ENCODE assay signal across 8 cellular contexts in genomic region chr10:102230861-102231356, GRCh38. TPM values are rescaled to one million over a fixed set of nuclear protein-coding genes. Genes with fewer than 3 reads are reported as not detected.
A peak's percentile ranks its signal among the peaks of the same experiment; 100 is the strongest.
DNase-seq lines count a peak whose midpoint lies in the region; ATAC-seq and TF ChIP-seq lines count a peak whose summit lies in the region.

No MANE protein-coding gene starts in this region.

- ATAC-seq in IMR-90 (ENCODE audit: low read depth): no peak
- peak; percentile 11 for ATAC-seq in activated CD8-positive, alpha-beta T cell treated with anti-CD3 and anti-CD28 coated beads, Interleukin-2, amount 10 ng/mL, durations not matched to agents 7 days and 5 days
- no peak for ATAC-seq in GM18873 (IDR thresholded peaks at IDR 0.05; ENCODE audit: low FRiP score, unreplicated experiment)
- no peak for ATAC-seq in HG03342 (IDR thresholded peaks at IDR 0.05; ENCODE audit: unreplicated experiment)

- dilution Hi-C loops in IMR-90 (cut with HindIII; ENCODE audit: low sequenced_read_pairs, unreplicated experiment): no loop called here

- H3K9ac ChIP-seq in IMR-90 (ENCODE audit: low read depth, low read length): no peak overlapping the region

- peak overlapping the region; percentile 73 for H3K4me2 ChIP-seq in IMR-90 (ENCODE audit: low read depth, low read length)

- DNase-seq in CD1c-positive myeloid dendritic cell (ENCODE audit: extremely low spot score) (peak; percentile 46), IMR-90 (no peak), esophagus squamous epithelium (lab: John Stamatoyannopoulos, UW) (no peak), neural crest cell (ENCODE audit: low read depth, low spot score) (no peak), NOMO-1 treated with dmso at 0.1 percent for 144 hours (lab: John Stamatoyannopoulos, UW; ENCODE audit: unreplicated experiment) (no peak)
- peak; percentile 61 for DNase-seq in activated CD8-positive, alpha-beta T cell treated with anti-CD3 and anti-CD28 coated beads, Interleukin-2, amount 10 ng/mL, durations not matched to agents 7 days and 5 days

- H3K79me1 ChIP-seq in IMR-90 (ENCODE audit: low read depth in 1 of 2, low read length in 2 of 2): no peaks in the 10 kb centered on the region

- H2AK9ac ChIP-seq in IMR-90 (replicated peaks; ENCODE audit: low read depth, low read length, poor library complexity): peak overlapping the region; percentile 68

- H3K4me3 Mint-ChIP-seq in activated CD8-positive, alpha-beta T cell treated with anti-CD3 and anti-CD28 coated beads, Interleukin-2, amount 10 ng/mL, durations not matched to agents 7 days and 5 days: peak overlapping the region; percentile 63
- peak overlapping the region; percentile 19 for H3K4me3 Mint-ChIP-seq in neural crest cell

- TF ChIP-seq POLR2A in IMR-90 (IDR thresholded peaks at IDR 0.05; ENCODE audit: low read depth, low read length) (no peak), esophagus squamous epithelium (IDR thresholded peaks at IDR 0.05) (no peak)

- no peak overlapping the region for H3K56ac ChIP-seq in IMR-90 (ENCODE audit: extremely low read depth, insufficient read depth, low read length)

- no TSS peak for BruUV-seq in IMR-90 (replicated peaks; lab: Mats Ljungman, UMichigan)

- POLR2A ChIA-PET in IMR-90 (lab: Charles Lee; ENCODE audit: unreplicated experiment): no interaction called here
- POLR2A ChIA-PET in activated CD8-positive, alpha-beta T cell treated with anti-CD3 and anti-CD28 coated beads, Interleukin-2, amount 10 ng/mL, durations not matched to agents 7 days and 5 days (lab: Charles Lee): interaction anchor here (1.4 kb wide), 2 partner anchors 15 to 165 kb away, joined by 6 read pairs; partner anchors contain the start of genes GBF1 and NFKB2

- TF ChIP-seq CTCF in IMR-90 (conservative IDR thresholded peaks at IDR 0.05; ENCODE audit: low read depth, low read length) (peak; percentile 23), esophagus squamous epithelium (IDR thresholded peaks at IDR 0.05) (peak in 3 of 6 experiments; percentile 17 to 41 (median 27)), neural crest cell (conservative IDR thresholded peaks at IDR 0.05) (peak; percentile 35)

- peaks cover 10% of the 10 kb centered on the region for H4K20me1 ChIP-seq in IMR-90 (ENCODE audit: insufficient read depth, low read length)

- H3K23ac ChIP-seq in IMR-90 (ENCODE audit: low read depth, low read length): no peak overlapping the region

- no peak overlapping the region for H4K5ac ChIP-seq in IMR-90 (ENCODE audit: low read depth, low read length)

- in situ Hi-C loops in IMR-90 (cut with MboI; ENCODE audit: low sequenced_read_pairs): no loop called here

- peak overlapping the region; percentile 41 for H3K4me3 ChIP-seq in IMR-90 (ENCODE audit: insufficient read depth, low read depth, low read length)
- peak overlapping the region; percentile 42 to 71 (median 50) for H3K4me3 ChIP-seq in esophagus squamous epithelium

- H2BK120ac ChIP-seq in IMR-90 (ENCODE audit: low read depth, low read length): no peak overlapping the region

- H3K9me1 ChIP-seq in IMR-90 (ENCODE audit: insufficient read depth, low read length): 0 out of 2 replicates have a peak, but pooled peaks cover 7% of the 10 kb centered on the region

- H4K8ac ChIP-seq in IMR-90 (ENCODE audit: low read depth in 2 of 2, low read length in 2 of 2): no peak overlapping the region

- no peak overlapping the region for H4K91ac ChIP-seq in IMR-90 (ENCODE audit: insufficient read depth, low read depth, low read length)

- CTCF ChIA-PET in IMR-90 (lab: Yijun Ruan, JAX): interaction anchor here (0.7 to 4.5 kb wide), 11 partner anchors 10 to 1066 kb away, joined by 3 to 59 read pairs (median 4); partner anchors contain the start of gene PITX3
- CTCF ChIA-PET in activated CD8-positive, alpha-beta T cell treated with anti-CD3 and anti-CD28 coated beads, Interleukin-2, amount 10 ng/mL, durations not matched to agents 7 days and 5 days (lab: Charles Lee): interaction anchor here (0.7 to 23.0 kb wide), 57 partner anchors 9 to 390 kb away, joined by 3 to 742 read pairs (median 7); partner anchors contain the start of genes ACTR1A, C10orf95, FBXL15 and GBF1

- H3K9me3 ChIP-seq in IMR-90 (ENCODE audit: control insufficient read depth, insufficient read depth, low read length): no peaks in the 10 kb centered on the region
- H3K9me3 ChIP-seq in esophagus squamous epithelium: no peaks in the 10 kb centered on the region

- no peaks in the 10 kb centered on the region for H3K36me3 Mint-ChIP-seq in activated CD8-positive, alpha-beta T cell treated with anti-CD3 and anti-CD28 coated beads, Interleukin-2, amount 10 ng/mL, durations not matched to agents 7 days and 5 days (ENCODE audit: low read depth)
- no peaks in the 10 kb centered on the region for H3K36me3 Mint-ChIP-seq in neural crest cell (ENCODE audit: low read depth)

- intact Hi-C loops in IMR-90 (cut with micrococcal nuclease) (loop anchor here (1.0 to 2.0 kb wide), 4 partner anchors 62 to 248 kb away; no protein-coding TSS in a partner anchor), esophagus squamous epithelium (cut with DNase I) (no loop called here)

- no peak overlapping the region for H3K27ac Mint-ChIP-seq in activated CD8-positive, alpha-beta T cell treated with anti-CD3 and anti-CD28 coated beads, Interleukin-2, amount 10 ng/mL, durations not matched to agents 7 days and 5 days
- H3K27ac Mint-ChIP-seq in neural crest cell (ENCODE audit: unreplicated experiment): no peak overlapping the region

- H3K36me3 ChIP-seq in IMR-90 (ENCODE audit: control insufficient read depth, insufficient read depth, low read length) (no peaks in the 10 kb centered on the region), esophagus squamous epithelium (no peaks in the 10 kb centered on the region)

- no peak overlapping the region for H3K4ac ChIP-seq in IMR-90 (ENCODE audit: low read depth, low read length)

- no peaks in the 10 kb centered on the region for H3K9me3 Mint-ChIP-seq in activated CD8-positive, alpha-beta T cell treated with anti-CD3 and anti-CD28 coated beads, Interleukin-2, amount 10 ng/mL, durations not matched to agents 7 days and 5 days (ENCODE audit: insufficient read depth)
- no peaks in the 10 kb centered on the region for H3K9me3 Mint-ChIP-seq in neural crest cell

- no peak for TF ChIP-seq RAD21 in IMR-90 (IDR thresholded peaks at IDR 0.05; ENCODE audit: low read length)

- H3K27me3 Mint-ChIP-seq in activated CD8-positive, alpha-beta T cell treated with anti-CD3 and anti-CD28 coated beads, Interleukin-2, amount 10 ng/mL, durations not matched to agents 7 days and 5 days (ENCODE audit: low read depth): peaks cover 63% of the 10 kb centered on the region
- H3K27me3 Mint-ChIP-seq in neural crest cell (ENCODE audit: low read depth): peaks cover 99% of the 10 kb centered on the region

- H3K4me1 Mint-ChIP-seq in activated CD8-positive, alpha-beta T cell treated with anti-CD3 and anti-CD28 coated beads, Interleukin-2, amount 10 ng/mL, durations not matched to agents 7 days and 5 days (ENCODE audit: low read depth): peaks cover 29% of the 10 kb centered on the region
- H3K4me1 Mint-ChIP-seq in neural crest cell: peaks cover 12% of the 10 kb centered on the region

- 5% methylated on average over 40 of the region's 52 CpGs; no CpG with 5 or more reads in 1 of the 2 experiments for WGBS in IMR-90 (ENCODE audit: extremely low coverage in 2 of 2, insufficient read length in 1 of 2), 2 experiments
- WGBS in esophagus squamous epithelium, 2 donors: 0 to 2% methylated on average over 2 to 13 of the region's 52 CpGs

- no peak overlapping the region for H2BK20ac ChIP-seq in IMR-90 (ENCODE audit: low read depth, low read length)

- no peak overlapping the region for H2BK15ac ChIP-seq in IMR-90 (ENCODE audit: low read depth, low read length)

- no peak overlapping the region for H3K18ac ChIP-seq in IMR-90 (ENCODE audit: low read depth, low read length)

- no peak overlapping the region for H2BK5ac ChIP-seq in IMR-90 (ENCODE audit: low read depth, low read length, poor library complexity, severe bottlenecking)

- no peak overlapping the region for H3K27ac ChIP-seq in IMR-90 (ENCODE audit: insufficient read depth, low read length)
- H3K27ac ChIP-seq in esophagus squamous epithelium: no peak overlapping the region

- H3K4me1 ChIP-seq in IMR-90 (ENCODE audit: control insufficient read depth, insufficient read depth, low read length) (peaks cover 7% of the 10 kb centered on the region), esophagus squamous epithelium (peaks cover 19 to 46% (median 32%) of the 10 kb centered on the region in 3 donors)

- H3K14ac ChIP-seq in IMR-90 (replicated peaks; ENCODE audit: low read depth, low read length): no peak overlapping the region

- H2AK5ac ChIP-seq in IMR-90 (ENCODE audit: low read depth, low read length): no peak overlapping the region

- H3K27me3 ChIP-seq in IMR-90 (ENCODE audit: control insufficient read depth, insufficient read depth, low read length) (peaks cover 38% of the 10 kb centered on the region; the same call in 1 of the 2 replicates), esophagus squamous epithelium (peaks cover 0 to 90% (median 8%) of the 10 kb centered on the region in 4 donors)

- peak overlapping the region; percentile 88 for H2AFZ ChIP-seq in IMR-90 (replicated peaks; ENCODE audit: low read length, poor library complexity)

TF ChIP-seq in IMR-90, 13 proteins besides CTCF, POLR2A, EP300 and RAD21 (continues in another document):
- TF ChIP-seq MAZ (IDR thresholded peaks at IDR 0.05; ENCODE audit: borderline replicate concordance, low read depth, low read length): no peak

RNA-seq across cellular contexts. Expression of gene ELOVL3, which starts 4.8 kb away (rescaled TPM):
- 0.28 and 0.36 TPM in 2 replicates for total RNA-seq in IMR-90 (2012; rRNA removed)
- polyA plus RNA-seq in IMR-90 (2012; rRNA removed): 0.09 and 0.14 TPM in 2 replicates
- 0.35 TPM in 1 of 2 replicates, not detected in the other for polyA plus RNA-seq in IMR-90 (2012; cell fraction: cytosol; rRNA removed)
- polyA plus RNA-seq in IMR-90 (2012; cell fraction: nucleus; rRNA removed; ENCODE audit: low replicate concordance): 0.09 and 0.14 TPM in 2 replicates
- not detected for total RNA-seq in activated CD8-positive, alpha-beta T cell treated with anti-CD3 and anti-CD28 coated beads, Interleukin-2, amount 10 ng/mL, durations not matched to agents 7 days and 5 days
- total RNA-seq in esophagus squamous epithelium: not detected
- total RNA-seq in neural crest cell: 0.23 and 0.30 TPM in 2 replicates

RNA-seq across cellular contexts. Expression of gene PITX3, which starts 10.4 kb away (rescaled TPM):
- total RNA-seq in IMR-90 (2012; rRNA removed) (not detected in 2 replicates), esophagus squamous epithelium (not detected), neural crest cell (not detected in 2 replicates)
- polyA plus RNA-seq in IMR-90 (2012; rRNA removed): not detected in 2 replicates
- 0.03 and 0.13 TPM in 2 replicates for polyA plus RNA-seq in IMR-90 (2012; cell fraction: cytosol; rRNA removed)
- polyA plus RNA-seq in IMR-90 (2012; cell fraction: nucleus; rRNA removed; ENCODE audit: low replicate concordance): 0.10 and 0.18 TPM in 2 replicates
- not detected for total RNA-seq in activated CD8-positive, alpha-beta T cell treated with anti-CD3 and anti-CD28 coated beads, Interleukin-2, amount 10 ng/mL, durations not matched to agents 7 days and 5 days

RNA-seq across cellular contexts. Expression of gene GBF1, which starts 14.4 kb away (rescaled TPM):
- total RNA-seq in IMR-90 (2012; rRNA removed) (36.4 and 38.7 TPM in 2 replicates), esophagus squamous epithelium (10 to 100 TPM; 22.5 to 39.0 (median 28.6) TPM), neural crest cell (43.2 and 44.7 TPM in 2 replicates)
- 38.0 and 40.1 TPM in 2 replicates for polyA plus RNA-seq in IMR-90 (2012; rRNA removed)
- 23.1 and 25.4 TPM in 2 replicates for polyA plus RNA-seq in IMR-90 (2012; cell fraction: cytosol; rRNA removed)
- polyA plus RNA-seq in IMR-90 (2012; cell fraction: nucleus; rRNA removed; ENCODE audit: low replicate concordance): 74.8 and 86.1 TPM in 2 replicates
- 10 to 100 TPM; 39.8 to 42.9 TPM for total RNA-seq in activated CD8-positive, alpha-beta T cell treated with anti-CD3 and anti-CD28 coated beads, Interleukin-2, amount 10 ng/mL, durations not matched to agents 7 days and 5 days

Comparison
In these comparisons a context has a peak if more than half of its experiments do, and no peak if none do; other contexts are left out.
1. DNase-seq: peak in CD1c-positive myeloid dendritic cell (single experiment) and activated CD8-positive, alpha-beta T cell treated with anti-CD3 and anti-CD28 coated beads, Interleukin-2, amount 10 ng/mL, durations not matched to agents 7 days and 5 days (single experiment); none in IMR-90 (single experiment), esophagus squamous epithelium (single experiment), neural crest cell (single experiment) and NOMO-1 treated with dmso at 0.1 percent for 144 hours (single experiment).